Comparison of ENCODE assay signal across 11 cellular contexts in genomic region chr4:78774395-78774794, GRCh38. TPM values are rescaled to one million over a fixed set of nuclear protein-coding genes. Genes with fewer than 3 reads are reported as not detected.
DNase-seq lines count a peak whose midpoint lies in the region; ATAC-seq and TF ChIP-seq lines count a peak whose summit lies in the region.
"Had no signal": no experiment of that assay in that cellular context is flagged by ENCODE, and none has a peak within 500 bp of the region (broad histone marks: within the 10 kb centered on the region; RNA-seq: fewer than 3 reads in every experiment).

No MANE protein-coding gene starts in this region.

- no peak for ATAC-seq in activated naive CD8-positive, alpha-beta T cell treated with anti-CD3 and anti-CD28 coated beads, Interleukin-2, amount 50 U/mL, for 24 hours

- H3K9me3 ChIP-seq in HUES64 (ENCODE audit: insufficient read depth, low read depth, low read length): no peaks in the 10 kb centered on the region
- no peaks in the 10 kb centered on the region for H3K9me3 ChIP-seq in parathyroid adenoma (ENCODE audit: control insufficient read depth, low read length)
- H3K9me3 ChIP-seq in WERI-Rb-1 (ENCODE audit: severe bottlenecking): no peaks in the 10 kb centered on the region
- H3K9me3 ChIP-seq: ovary had no signal

- H3K79me2 ChIP-seq in parathyroid adenoma: no peaks in the 10 kb centered on the region

- peak overlapping the region; percentile 66 for H2AFZ ChIP-seq in parathyroid adenoma

- H3K9ac ChIP-seq in HUES64 (ENCODE audit: low read depth, low read length) (no peak overlapping the region; the same call in 1 of the 2 replicates), parathyroid adenoma (no peak overlapping the region)

- H3K27ac ChIP-seq in HUES64 (ENCODE audit: low read depth, low read length) (no peak overlapping the region), parathyroid adenoma (no peak overlapping the region), WERI-Rb-1 (no peak overlapping the region)

- no peaks in the 10 kb centered on the region for H3K9me3 Mint-ChIP-seq in activated naive CD8-positive, alpha-beta T cell treated with anti-CD3 and anti-CD28 coated beads, Interleukin-2, amount 50 U/mL, for 24 hours

- H3K4me3 ChIP-seq in HUES64 (ENCODE audit: low read length) (0 out of 2 replicates have a peak overlapping the region, but pooled peaks have one; percentile 83), parathyroid adenoma (ENCODE audit: low read depth, low read length) (no peak overlapping the region), WERI-Rb-1 (ENCODE audit: low read depth, low read length) (no peak overlapping the region)

- 87% methylated on average over 2 of the region's 2 CpGs for WGBS in HUES64

- peak overlapping the region; percentile 89 for H3K4me3 Mint-ChIP-seq in activated naive CD8-positive, alpha-beta T cell treated with anti-CD3 and anti-CD28 coated beads, Interleukin-2, amount 50 U/mL, for 24 hours

- no peaks in the 10 kb centered on the region for H3K27me3 ChIP-seq in HUES64 (ENCODE audit: insufficient read depth, low read length)
- no peaks in the 10 kb centered on the region for H3K27me3 ChIP-seq in parathyroid adenoma (ENCODE audit: control insufficient read depth, insufficient read depth, low read length)
- no peaks in the 10 kb centered on the region for H3K27me3 ChIP-seq in WERI-Rb-1 (ENCODE audit: insufficient read depth, low read depth, severe bottlenecking)
- H3K27me3 ChIP-seq: ovary had no signal

- peak; percentile 15 for DNase-seq in GM10248 (ENCODE audit: extremely low spot score)
- no peak for DNase-seq in activated naive CD8-positive, alpha-beta T cell treated with anti-CD3 and anti-CD28 coated beads, Interleukin-2, amount 50 U/mL, for 24 hours
- DNase-seq in cortex of kidney (lab: John Stamatoyannopoulos, UW): no peak
- DNase-seq in WERI-Rb-1: no peak
- DNase-seq in mucosa of gallbladder (ENCODE audit: low spot score): no peak
- DNase-seq in KG1 (lab: John Stamatoyannopoulos, UW): no peak
- DNase-seq: activated effector memory CD4-positive, alpha-beta T cell treated with Interleukin-2 at 50 U/mL for 16 hours; NCI-H524; ovary had no signal

- H3K4me2 ChIP-seq in parathyroid adenoma (ENCODE audit: low read length): no peak overlapping the region

- peak overlapping the region; percentile 97 for H3K27ac Mint-ChIP-seq in activated naive CD8-positive, alpha-beta T cell treated with anti-CD3 and anti-CD28 coated beads, Interleukin-2, amount 50 U/mL, for 24 hours

- TF ChIP-seq CTCF in GM10248 (IDR thresholded peaks at IDR 0.05; ENCODE audit: control extremely low read depth, extremely low read depth, low read depth, missing control alignments): no peak
- no peak for TF ChIP-seq CTCF in parathyroid adenoma (IDR thresholded peaks at IDR 0.05)
- TF ChIP-seq CTCF in WERI-Rb-1 (IDR thresholded peaks at IDR 0.05; ENCODE audit: low read depth, low read length): no peak

- H3K4me1 Mint-ChIP-seq in activated naive CD8-positive, alpha-beta T cell treated with anti-CD3 and anti-CD28 coated beads, Interleukin-2, amount 50 U/mL, for 24 hours: peaks cover 54% of the 10 kb centered on the region

- POLR2A ChIA-PET in GM10248 (lab: Yijun Ruan, JAX): no interaction called here

- H3K36me3 ChIP-seq in HUES64 (ENCODE audit: insufficient read depth, low read length): no peaks in the 10 kb centered on the region
- no peaks in the 10 kb centered on the region for H3K36me3 ChIP-seq in parathyroid adenoma (ENCODE audit: control insufficient read depth, insufficient read depth, low read length)
- no peaks in the 10 kb centered on the region for H3K36me3 ChIP-seq in WERI-Rb-1
- H3K36me3 ChIP-seq: ovary had no signal

- CTCF ChIA-PET in GM10248 (lab: Yijun Ruan, JAX): interaction anchor here (1.3 to 1.9 kb wide), 2 partner anchors 14 to 28 kb away, joined by 3 to 5 read pairs; no protein-coding TSS in a partner anchor

- H3K4me1 ChIP-seq in HUES64 (ENCODE audit: insufficient read depth, low read length) (peaks cover 17% of the 10 kb centered on the region), parathyroid adenoma (no peaks in the 10 kb centered on the region)

- no peaks in the 10 kb centered on the region for H3K27me3 Mint-ChIP-seq in activated naive CD8-positive, alpha-beta T cell treated with anti-CD3 and anti-CD28 coated beads, Interleukin-2, amount 50 U/mL, for 24 hours

- no peaks in the 10 kb centered on the region for H3K36me3 Mint-ChIP-seq in activated naive CD8-positive, alpha-beta T cell treated with anti-CD3 and anti-CD28 coated beads, Interleukin-2, amount 50 U/mL, for 24 hours (ENCODE audit: low read depth)

RNA-seq across cellular contexts. Expression of gene BMP2K, which starts 1.8 kb away (rescaled TPM):
- 16.4 TPM for polyA plus RNA-seq in HUES64 (2013, experiment 1 of 2)
- 15.3 TPM for polyA plus RNA-seq in HUES64 (2013, experiment 2 of 2)
- 42.0 TPM for total RNA-seq in mucosa of gallbladder
